8 cellular contexts compared by ENCODE assay signal in genomic region chr3:16516695-16517481, GRCh38. TPM values are rescaled to one million over a fixed set of nuclear protein-coding genes. Genes with fewer than 3 reads are reported as not detected.
DNase-seq lines count a peak whose midpoint lies in the region; ATAC-seq and TF ChIP-seq lines count a peak whose summit lies in the region.

No MANE protein-coding gene starts in this region.

- intact Hi-C loops in activated CD4-positive, alpha-beta T cell treated with anti-CD3 and anti-CD28 coated beads for 36 hours (cut with DNase I, micrococcal nuclease): no loop called here
- intact Hi-C loops in posterior cingulate gyrus (cut with DNase I): loop anchor here (10.0 kb wide), 1 partner anchor 222 kb away; no protein-coding TSS in a partner anchor

- H3K4me2 ChIP-seq in fibroblast of lung (ENCODE audit: extremely low read depth, insufficient read depth, low read length): no peak overlapping the region

- TF ChIP-seq CTCF in fibroblast of lung (conservative IDR thresholded peaks at IDR 0.05 in 1 of 2, IDR thresholded peaks at IDR 0.05 in 1 of 2; ENCODE audit: low read depth in 1 of 2, low read length in 2 of 2): peak; percentile 72 to 73

- H3K9me3 ChIP-seq in fibroblast of lung (ENCODE audit: control insufficient read depth, insufficient read depth, low read depth, low read length): no peaks in the 10 kb centered on the region

- H3K27me3 Mint-ChIP-seq in activated CD4-positive, alpha-beta T cell treated with anti-CD3 and anti-CD28 coated beads for 36 hours: no peaks in the 10 kb centered on the region

- H3K36me3 Mint-ChIP-seq in activated CD4-positive, alpha-beta T cell treated with anti-CD3 and anti-CD28 coated beads for 36 hours (ENCODE audit: low read depth): peaks cover 18% of the 10 kb centered on the region

- peaks cover 5% of the 10 kb centered on the region for H3K27me3 ChIP-seq in fibroblast of lung (ENCODE audit: control insufficient read depth, insufficient read depth, low read length)

- POLR2A ChIA-PET in activated CD4-positive, alpha-beta T cell treated with anti-CD3 and anti-CD28 coated beads for 36 hours (lab: Charles Lee): interaction anchor here (0.5 to 1.3 kb wide), 4 partner anchors 84 to 253 kb away, joined by 3 to 11 read pairs (median 4); partner anchors contain the start of genes DPH3 and OXNAD1

- peaks cover 11% of the 10 kb centered on the region for H3K9me3 Mint-ChIP-seq in activated CD4-positive, alpha-beta T cell treated with anti-CD3 and anti-CD28 coated beads for 36 hours (ENCODE audit: low read depth)

- peak; percentile 62 for DNase-seq in activated CD4-positive, alpha-beta T cell treated with anti-CD3 and anti-CD28 coated beads for 36 hours
- no peak for DNase-seq in activated CD4-positive, alpha-beta T cell treated with anti-CD3 and anti-CD28 coated beads for 1 hour
- DNase-seq in SW 1271 (lab: John Stamatoyannopoulos, UW): peak; percentile 18 to 43
- DNase-seq in fibroblast of lung (ENCODE audit: low read depth in 2 of 2): peak; percentile 76 to 78
- peak in 7 of 10 donors; percentile 48 to 92 (median 61) for DNase-seq in posterior cingulate gyrus
- DNase-seq in HUDEP-2 (lab: John Stamatoyannopoulos, UW; ENCODE audit: unreplicated experiment in 76 of 76): no peak
- no peak for DNase-seq in cortex of kidney (lab: John Stamatoyannopoulos, UW)

- ATAC-seq in activated CD4-positive, alpha-beta T cell treated with anti-CD3 and anti-CD28 coated beads for 36 hours: peak; percentile 6
- ATAC-seq in HG02981 (IDR thresholded peaks at IDR 0.05; ENCODE audit: unreplicated experiment): peak; percentile 21

- H3K9ac ChIP-seq in fibroblast of lung (ENCODE audit: insufficient read depth, low read length): no peak overlapping the region

- H3K4me3 ChIP-seq in fibroblast of lung (replicated peaks in 1 of 4; ENCODE audit: control extremely low read depth in 1 of 4, insufficient read depth in 1 of 4, low read depth in 3 of 4, low read length in 4 of 4): no peak overlapping the region

- peak overlapping the region; percentile 74 for H3K27ac Mint-ChIP-seq in activated CD4-positive, alpha-beta T cell treated with anti-CD3 and anti-CD28 coated beads for 36 hours

- peak overlapping the region; percentile 44 for H3K4me3 Mint-ChIP-seq in activated CD4-positive, alpha-beta T cell treated with anti-CD3 and anti-CD28 coated beads for 36 hours

- CTCF ChIA-PET in activated CD4-positive, alpha-beta T cell treated with anti-CD3 and anti-CD28 coated beads for 36 hours (lab: Charles Lee): interaction anchor here (0.6 to 1.6 kb wide), 5 partner anchors 9 to 227 kb away, joined by 3 to 7 read pairs (median 4); no protein-coding TSS in a partner anchor

- H3K36me3 ChIP-seq in fibroblast of lung (ENCODE audit: control insufficient read depth, insufficient read depth, low read length): no peaks in the 10 kb centered on the region

- peaks cover 4% of the 10 kb centered on the region for H3K79me2 ChIP-seq in fibroblast of lung (ENCODE audit: control insufficient read depth, insufficient read depth, low read length)

- H3K27ac ChIP-seq in fibroblast of lung (ENCODE audit: insufficient read depth, low read length): no peak overlapping the region

- peaks cover 6% of the 10 kb centered on the region for H3K4me1 ChIP-seq in fibroblast of lung (ENCODE audit: control insufficient read depth, extremely low read depth, insufficient read depth, low read length)

- no peaks in the 10 kb centered on the region for H4K20me1 ChIP-seq in fibroblast of lung (ENCODE audit: control insufficient read depth, extremely low read depth, insufficient read depth, low read length)

- no peak overlapping the region for H2AFZ ChIP-seq in fibroblast of lung (ENCODE audit: low read length)

- H3K4me1 Mint-ChIP-seq in activated CD4-positive, alpha-beta T cell treated with anti-CD3 and anti-CD28 coated beads for 36 hours: peaks cover 65% of the 10 kb centered on the region

RNA-seq across cellular contexts. Expression of gene RFTN1, which starts 3.4 kb away (rescaled TPM):
- total RNA-seq in activated CD4-positive, alpha-beta T cell treated with anti-CD3 and anti-CD28 coated beads for 36 hours: 100 to 1,000 TPM; 101 to 113 TPM
- total RNA-seq in fibroblast of lung: 26.7 and 35.5 TPM in 2 replicates
- polyA plus RNA-seq in fibroblast of lung: 35.1 and 36.2 TPM in 2 replicates
- 35.3 and 39.4 TPM in 2 replicates for polyA plus RNA-seq in fibroblast of lung (2012)
- polyA minus RNA-seq in fibroblast of lung (ENCODE audit: low replicate concordance): 59.6 and 67.6 TPM in 2 replicates

Comparison
In these comparisons a context has a peak if more than half of its experiments do, and no peak if none do; other contexts are left out.
1. DNase-seq: peak in activated CD4-positive, alpha-beta T cell treated with anti-CD3 and anti-CD28 coated beads for 36 hours (single experiment), SW 1271 (2 of 2), fibroblast of lung (2 of 2) and posterior cingulate gyrus (7 of 10); none in activated CD4-positive, alpha-beta T cell treated with anti-CD3 and anti-CD28 coated beads for 1 hour (single experiment), HUDEP-2 (0 of 76) and cortex of kidney (single experiment).